1 cellular context compared by ENCODE assay signal in genomic region chr17:42521036-42521435, GRCh38.
TF ChIP-seq lines count a peak whose summit lies in the region.

No MANE protein-coding gene starts in this region.

TF ChIP-seq in HepG2, 621 proteins besides CTCF, POLR2A, EP300 and RAD21:
- TF ChIP-seq TBX2 (CRISPR knock-in tag; IDR thresholded peaks at IDR 0.05; ENCODE audit: borderline replicate concordance) (no peak), NR0B2 (CRISPR knock-in tag; IDR thresholded peaks at IDR 0.05) (no peak), ZBTB26 (CRISPR knock-in tag; IDR thresholded peaks at IDR 0.05; ENCODE audit: borderline replicate concordance) (no peak), ZNF790 (CRISPR knock-in tag; IDR thresholded peaks at IDR 0.05; ENCODE audit: borderline replicate concordance) (0 out of 2 replicates have a peak, but pooled peaks have one; percentile 1), ZHX2 (IDR thresholded peaks at IDR 0.05; ENCODE audit: low read depth) (no peak), ZHX2 (CRISPR knock-in tag; IDR thresholded peaks at IDR 0.05; ENCODE audit: borderline replicate concordance) (no peak), REL (CRISPR knock-in tag; conservative IDR thresholded peaks at IDR 0.05) (no peak), ZNF431 (CRISPR knock-in tag; IDR thresholded peaks at IDR 0.05; ENCODE audit: borderline replicate concordance, low read depth) (no peak), ZBTB3 (CRISPR knock-in tag; IDR thresholded peaks at IDR 0.05; ENCODE audit: borderline replicate concordance, low read depth) (no peak)
